In the genomic region with DNA sequence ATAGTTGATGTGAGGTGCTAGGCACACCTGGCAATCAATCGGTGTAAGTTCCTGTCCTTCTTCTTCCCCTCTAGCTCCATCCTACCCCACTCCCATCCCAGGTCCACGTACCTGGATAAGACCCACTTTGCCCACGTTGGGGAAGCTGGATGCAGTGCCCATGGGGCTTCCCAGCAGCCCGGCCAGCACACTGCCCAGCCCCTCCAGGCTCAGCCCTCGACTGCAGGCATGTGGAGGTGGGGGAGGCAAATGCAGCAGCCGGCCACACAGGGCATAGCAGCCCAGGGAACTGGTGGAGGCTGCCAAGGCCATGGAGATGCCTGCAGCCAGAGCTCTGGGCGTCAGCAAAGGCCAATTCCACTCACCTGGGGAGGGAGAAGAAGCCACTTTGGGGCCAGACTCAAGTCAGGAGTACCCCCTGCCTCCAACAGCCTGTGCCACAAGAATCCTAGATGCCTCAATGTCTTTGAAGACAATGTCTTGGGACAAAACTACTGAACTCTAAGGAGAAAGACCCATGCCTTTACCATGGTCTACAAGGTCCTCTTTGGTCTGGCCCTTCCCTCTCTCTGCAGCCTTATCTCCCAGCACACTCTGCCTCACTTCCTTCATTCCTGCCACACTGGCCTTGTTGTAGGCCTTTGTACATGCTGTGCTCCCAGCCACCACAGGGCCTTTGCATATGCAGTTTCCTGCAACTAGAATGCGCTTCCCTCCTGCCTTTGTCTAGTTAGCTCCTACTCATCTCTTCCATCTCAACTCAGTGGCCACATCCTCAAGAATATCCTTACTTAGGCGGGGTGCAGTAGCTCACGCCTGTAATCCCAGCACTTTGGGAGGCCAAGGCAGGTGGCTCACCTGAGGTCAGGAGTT, we compare ENCODE assay signal across 28 cellular contexts.
"Had no signal": no experiment of that assay in that cellular context is flagged by ENCODE, and none has a peak within 500 bp of the region (broad histone marks: within the 10 kb centered on the region; RNA-seq: fewer than 3 reads in every experiment).

No MANE protein-coding gene starts in this region.

- H3K36me3 ChIP-seq: MG63 had no signal

- ATAC-seq: activated T-cell treated with anti-CD3 and anti-CD28 coated beads, Interleukin-2, amount 50 U/mL, for 4 hours; Right ventricle myocardium inferior; T-cell had no signal

- H3K4me3 Mint-ChIP-seq: activated CD4-positive, alpha-beta memory T cell treated with anti-CD3 and anti-CD28 coated beads for 36 hours; activated naive CD4-positive, alpha-beta T cell treated with anti-CD3 and anti-CD28 coated beads, Interleukin-2, amount 10 ng/mL, durations not matched to agents 7 days and 5 days; activated naive CD8-positive, alpha-beta T cell treated with anti-CD3 and anti-CD28 coated beads for 36 hours; activated T-cell treated with anti-CD3 and anti-CD28 coated beads, Interleukin-2, amount 50 U/mL, for 4 hours; T-cell had no signal

- H3K9me3 ChIP-seq: MG63 had no signal

- H3K27ac ChIP-seq: KMS-11, SK-N-MC had no signal

- H3K27ac Mint-ChIP-seq: activated CD4-positive, alpha-beta memory T cell treated with anti-CD3 and anti-CD28 coated beads for 36 hours; activated naive CD4-positive, alpha-beta T cell treated with anti-CD3 and anti-CD28 coated beads, Interleukin-2, amount 10 ng/mL, durations not matched to agents 7 days and 5 days; activated naive CD8-positive, alpha-beta T cell treated with anti-CD3 and anti-CD28 coated beads for 36 hours; activated T-helper 2 cell treated with anti-CD3 and anti-CD28 coated beads, Interferon-gamma antibody, Interleukin-2, Interleukin-4, amounts not matched to agents 10 μg/mL and 5 μg/mL and 100 μg/mL, durations not matched to agents 14 hours and 24 hours and 36 hours; T-cell had no signal

- H3K4me3 ChIP-seq: MG63, SK-N-MC had no signal

- H3K36me3 Mint-ChIP-seq: activated naive CD4-positive, alpha-beta T cell treated with anti-CD3 and anti-CD28 coated beads, Interleukin-2, amount 10 ng/mL, durations not matched to agents 7 days and 5 days; activated naive CD8-positive, alpha-beta T cell treated with anti-CD3 and anti-CD28 coated beads for 36 hours; T-cell had no signal

- H3K4me2 ChIP-seq: KMS-11 had no signal

- H3K27me3 Mint-ChIP-seq: activated CD4-positive, alpha-beta memory T cell treated with anti-CD3 and anti-CD28 coated beads for 36 hours; activated naive CD4-positive, alpha-beta T cell treated with anti-CD3 and anti-CD28 coated beads, Interleukin-2, amount 10 ng/mL, durations not matched to agents 7 days and 5 days; activated naive CD8-positive, alpha-beta T cell treated with anti-CD3 and anti-CD28 coated beads for 36 hours; T-cell had no signal

- H3K9me3 Mint-ChIP-seq: activated CD4-positive, alpha-beta memory T cell treated with anti-CD3 and anti-CD28 coated beads for 36 hours; activated naive CD4-positive, alpha-beta T cell treated with anti-CD3 and anti-CD28 coated beads, Interleukin-2, amount 10 ng/mL, durations not matched to agents 7 days and 5 days; activated naive CD8-positive, alpha-beta T cell treated with anti-CD3 and anti-CD28 coated beads for 36 hours; activated T-cell treated with anti-CD3 and anti-CD28 coated beads, Interleukin-2, amount 50 U/mL, for 4 hours; activated T-helper 2 cell treated with anti-CD3 and anti-CD28 coated beads, Interferon-gamma antibody, Interleukin-2, Interleukin-4, amounts not matched to agents 10 μg/mL and 5 μg/mL and 100 μg/mL, durations not matched to agents 14 hours and 24 hours and 36 hours; T-cell had no signal

- H3K27me3 ChIP-seq: MG63 had no signal

- H3K9ac ChIP-seq: KMS-11 had no signal

- DNase-seq: activated CD4-positive, alpha-beta memory T cell treated with anti-CD3 and anti-CD28 coated beads for 36 hours; activated CD4-positive, alpha-beta T cell treated with anti-CD3 and anti-CD28 coated beads for 48 hours; activated CD4-positive, CD25-positive, alpha-beta regulatory T cell treated with anti-CD3 and anti-CD28 coated beads, Interleukin-2, amount 50 U/mL, for 72 hours; activated CD8-positive, alpha-beta memory T cell treated with anti-CD3 and anti-CD28 coated beads for 24 hours; activated gamma-delta T cell treated with Interleukin-2 at 50 U/mL for 16 hours; activated naive CD4-positive, alpha-beta T cell treated with anti-CD3 and anti-CD28 coated beads, Interleukin-2, amount 10 ng/mL, durations not matched to agents 7 days and 5 days; activated naive CD8-positive, alpha-beta T cell treated with anti-CD3 and anti-CD28 coated beads for 36 hours; activated T-cell treated with anti-CD3 and anti-CD28 coated beads, Interleukin-2, amount 50 U/mL, for 4 hours; anterior cingulate cortex; cerebellar nuclear complex; MG63; MV-4-11; NCI-H1092 treated with DMSO at 0.1 percent for 48 hours; NCI-H1417 treated with DMSO at 0.1 percent for 48 hours; NCI-H1694; NCI-H2029 treated with DMSO at 0.1 percent for 48 hours; NCI-H345; NCI-H510A; NCI-H526 treated with DMSO at 0.1 percent for 48 hours; NCI-H82; RPMI8226; T-cell; T-helper 2 cell; T1000 had no signal
